Comparison of ENCODE assay signal across 21 cellular contexts in the genomic region with DNA sequence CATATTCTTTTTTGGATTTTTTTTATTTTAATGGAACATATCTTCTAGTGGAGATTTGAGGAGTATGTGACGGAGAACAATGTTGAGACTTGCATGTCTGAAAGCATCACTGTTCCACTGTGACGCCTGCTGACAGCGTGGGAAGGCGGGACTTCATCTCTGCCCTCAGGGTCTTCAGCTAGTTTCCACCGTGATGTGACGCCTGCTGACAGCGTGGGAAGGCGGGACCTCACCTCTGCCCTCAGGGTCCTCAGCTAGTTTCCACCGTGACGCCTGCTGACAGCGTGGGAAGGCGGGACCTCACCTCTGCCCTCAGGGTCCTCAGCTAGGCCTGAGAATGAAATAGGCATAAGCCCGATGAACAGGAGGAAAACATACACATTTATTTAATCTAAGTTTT.
"Had no signal": no experiment of that assay in that cellular context is flagged by ENCODE, and none has a peak within 500 bp of the region (broad histone marks: within the 10 kb centered on the region; RNA-seq: fewer than 3 reads in every experiment).

No MANE protein-coding gene starts in this region.

- H3K27ac ChIP-seq: colonic mucosa, esophagus squamous epithelium, left lung, prostate gland, sigmoid colon, testis, tibial artery had no signal

- H3K4me3 ChIP-seq: colonic mucosa, esophagus squamous epithelium, heart right ventricle, left lung, prostate gland, sigmoid colon, testis, tibial artery had no signal

- H3K36me3 ChIP-seq: colonic mucosa, prostate gland had no signal

- H3K4me1 ChIP-seq: colonic mucosa, esophagus squamous epithelium, left lung, prostate gland, sigmoid colon, testis, tibial artery had no signal

- H3K27me3 ChIP-seq: colonic mucosa, esophagus squamous epithelium, heart right ventricle, left lung, sigmoid colon, testis, tibial artery had no signal

- DNase-seq: colonic mucosa; dermis blood vessel endothelial cell; effector memory CD8-positive, alpha-beta T cell; erythroblast; esophagus squamous epithelium; foreskin melanocyte; glutamatergic neuron; heart right ventricle; hippocampal formation; left cardiac atrium; left lung; natural killer cell; right cardiac atrium; sigmoid colon; stimulated activated CD4-positive, alpha-beta T cell treated with anti-CD3 and anti-CD28 coated beads, Interleukin-4, amount 100 ng/mL, for 4 hours; stimulated activated naive CD8-positive, alpha-beta T cell treated with anti-CD3 and anti-CD28 coated beads, Interleukin-15, Interleukin-2, amounts not matched to agents 100 U/mL and 50 U/mL, for 24 hours; substantia nigra; testis; tibial artery had no signal

- H3K9me3 ChIP-seq: colonic mucosa, esophagus squamous epithelium, heart right ventricle, left lung, prostate gland, sigmoid colon, testis, tibial artery had no signal

- ATAC-seq: effector memory CD8-positive, alpha-beta T cell; heart right ventricle; left cardiac atrium; natural killer cell; right cardiac atrium; stimulated activated memory B cell treated with anti-CD40 and anti-IgM and Interleukin-4, amounts not matched to agents 10 μg/mL and 1 μg/mL and 100 μg/mL, for 72 hours; stimulated activated naive CD8-positive, alpha-beta T cell treated with anti-CD3 and anti-CD28 coated beads, Interleukin-15, Interleukin-2, amounts not matched to agents 100 U/mL and 50 U/mL, for 24 hours had no signal
